Comparison of ENCODE assay signal across 8 cellular contexts in the genomic region with DNA sequence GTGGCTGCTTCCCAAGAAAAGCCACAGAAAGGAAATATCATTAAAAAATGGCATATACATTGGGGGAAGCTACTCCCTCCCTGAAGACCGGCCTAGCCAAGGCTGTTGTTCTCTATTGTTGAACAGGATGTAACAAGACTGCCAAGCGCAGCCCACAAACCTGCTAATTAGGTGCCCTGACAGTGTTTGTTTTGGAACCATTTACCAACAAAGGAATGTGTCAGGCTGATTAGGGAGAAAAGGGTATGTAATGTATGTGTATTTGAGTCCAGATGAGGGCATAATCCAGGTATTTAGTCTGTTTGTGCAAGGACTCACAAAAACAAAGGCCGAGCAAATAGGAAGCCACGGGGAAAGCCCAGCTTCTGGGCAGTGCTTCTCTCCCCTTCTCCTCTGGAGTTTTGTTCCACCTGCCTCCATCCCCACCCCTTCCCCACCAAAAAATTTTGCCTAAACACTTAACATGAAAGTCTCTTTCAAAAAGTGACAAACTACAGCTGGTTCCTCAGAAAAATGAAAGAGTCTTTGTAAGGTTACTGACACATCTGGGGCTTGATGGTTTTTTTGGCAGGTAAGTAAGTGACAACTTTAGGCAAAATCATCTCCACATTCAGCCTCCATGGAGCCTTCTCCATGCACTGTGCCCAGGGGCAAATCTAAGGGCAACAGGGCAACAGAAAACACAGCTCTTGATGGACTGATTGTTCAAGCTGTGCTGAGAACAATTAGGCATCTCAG.
DNase-seq lines count a peak whose midpoint lies in the region; ATAC-seq and TF ChIP-seq lines count a peak whose summit lies in the region.

No MANE protein-coding gene starts in this region.

- H3K27me3 ChIP-seq in H9 (ENCODE audit: insufficient read depth, low read length): no peaks in the 10 kb centered on the region

- H3K23ac ChIP-seq in H9 (ENCODE audit: insufficient read length, low read depth, low read length): no peak overlapping the region

- no peak overlapping the region for H2BK15ac ChIP-seq in H9 (ENCODE audit: low read depth, low read length)

- H3K9me3 ChIP-seq in H9 (ENCODE audit: control insufficient read depth, low read depth, low read length): no peaks in the 10 kb centered on the region

- H2BK120ac ChIP-seq in H9 (ENCODE audit: low read depth, low read length, poor library complexity, severe bottlenecking): no peak overlapping the region

- H3K27me3 Mint-ChIP-seq in H9 (ENCODE audit: low read depth): no peaks in the 10 kb centered on the region

- H3K14ac ChIP-seq in H9 (ENCODE audit: insufficient read depth, low read length): no peak overlapping the region

- ATAC-seq in GM21619 (IDR thresholded peaks at IDR 0.05; ENCODE audit: unreplicated experiment) (no peak), HG03469 (IDR thresholded peaks at IDR 0.05; ENCODE audit: unreplicated experiment) (no peak)

- no peak overlapping the region for H3K4ac ChIP-seq in H9 (ENCODE audit: low read depth, low read length)

- H3K9ac ChIP-seq in H9 (ENCODE audit: extremely low read depth, insufficient read length, low read length): no peak overlapping the region

- no peaks in the 10 kb centered on the region for H4K20me1 ChIP-seq in H9 (ENCODE audit: control insufficient read depth, insufficient read depth, insufficient read length)

- intact Hi-C loops in posterior vena cava (cut with DNase I): no loop called here

- H4K8ac ChIP-seq in H9 (replicated peaks; ENCODE audit: insufficient read length, low read depth, low read length): no peak overlapping the region

- H3K27ac Mint-ChIP-seq in H9: peak overlapping the region in 2 of 3 experiments; percentile 23 to 49; a peak in 3 of 7 replicates

- H3K4me1 ChIP-seq in H9 (ENCODE audit: insufficient read depth, low read length): peaks cover 4% of the 10 kb centered on the region

- no peak overlapping the region for H2BK12ac ChIP-seq in H9 (ENCODE audit: insufficient read length, low read depth, low read length)

- H3K27ac ChIP-seq in H9 (ENCODE audit: insufficient read length, low read depth, low read length): no peak overlapping the region

- no peak overlapping the region for H3K18ac ChIP-seq in H9 (ENCODE audit: insufficient read length, low read depth, low read length)

- H2BK20ac ChIP-seq in H9 (ENCODE audit: low read depth, low read length, poor library complexity, severe bottlenecking): no peak overlapping the region

- no peaks in the 10 kb centered on the region for H3K9me3 Mint-ChIP-seq in H9

- no peak overlapping the region for H2AK5ac ChIP-seq in H9 (ENCODE audit: insufficient read length, low read length)

- no peaks in the 10 kb centered on the region for H3K36me3 Mint-ChIP-seq in H9 (ENCODE audit: insufficient read depth in 1 of 3, low read depth in 3 of 3)

- H3K4me3 Mint-ChIP-seq in H9: no peak overlapping the region

- no peaks in the 10 kb centered on the region for H3K23me2 ChIP-seq in H9 (ENCODE audit: insufficient read length, low read depth, low read length, poor library complexity, severe bottlenecking)

- H3K4me1 Mint-ChIP-seq in H9: peaks cover 39 to 56% of the 10 kb centered on the region in 2 experiments

- H4K91ac ChIP-seq in H9 (ENCODE audit: insufficient read length, low read depth, low read length): no peak overlapping the region

- no CpG with 5 or more reads among the region's 4 CpGs for WGBS in H9 (ENCODE audit: extremely low coverage, insufficient read length, low lambda C conversion rate)

- DNase-seq in H9 (no peak), NCI-H774 (lab: John Stamatoyannopoulos, UW) (peak; percentile 90), fibroblast of peridontal ligament (ENCODE audit: extremely low read depth) (peak; percentile 46), posterior vena cava (ENCODE audit: low spot score) (peak; percentile 31), COLO829 (ENCODE audit: low spot score) (no peak), OCI-M1 (lab: John Stamatoyannopoulos, UW) (no peak)

- no peak overlapping the region for H3K56ac ChIP-seq in H9 (ENCODE audit: insufficient read length, low read depth, low read length)

- no peaks in the 10 kb centered on the region for H3K79me2 ChIP-seq in H9 (ENCODE audit: insufficient read depth, low read length)

- no peak overlapping the region for H4K5ac ChIP-seq in H9 (ENCODE audit: insufficient read length, low read depth, low read length)

- no peak overlapping the region for H3T11ph ChIP-seq in H9 (ENCODE audit: low read length)

- no peak overlapping the region for H2BK5ac ChIP-seq in H9 (ENCODE audit: insufficient read length, low read length)

- no peaks in the 10 kb centered on the region for H3K79me1 ChIP-seq in H9 (ENCODE audit: insufficient read depth, low read depth, low read length, poor library complexity, severe bottlenecking)

- TF ChIP-seq CTCF in H9 (conservative IDR thresholded peaks at IDR 0.05): no peak

- H2AFZ ChIP-seq in H9 (ENCODE audit: low read length): no peak overlapping the region

- no peak overlapping the region for H3K4me2 ChIP-seq in H9 (ENCODE audit: insufficient read depth, insufficient read length, low read length)

Comparison
In these comparisons a context has a peak if more than half of its experiments do, and no peak if none do; other contexts are left out.
1. DNase-seq: peak in NCI-H774 (single experiment), fibroblast of peridontal ligament (single experiment) and posterior vena cava (single experiment); none in H9 (single experiment), COLO829 (single experiment) and OCI-M1 (single experiment).